ENCODE assay signal across 12 cellular contexts in genomic region chr1:173062156-173062938, GRCh38. TPM values are rescaled to one million over a fixed set of nuclear protein-coding genes. Genes with fewer than 3 reads are reported as not detected.
DNase-seq lines count a peak whose midpoint lies in the region; ATAC-seq and TF ChIP-seq lines count a peak whose summit lies in the region.
"Had no signal": no experiment of that assay in that cellular context is flagged by ENCODE, and none has a peak within 500 bp of the region (broad histone marks: within the 10 kb centered on the region; RNA-seq: fewer than 3 reads in every experiment).

No MANE protein-coding gene starts in this region.

- POLR2A ChIA-PET in PC-9 (lab: Charles Lee; ENCODE audit: unreplicated experiment) = interaction anchor here (0.6 kb wide), 2 partner anchors 317 to 653 kb away, joined by 4 to 8 read pairs; no protein-coding TSS in a partner anchor

- H3K9me3 ChIP-seq in PC-9 (ENCODE audit: insufficient read depth, low read depth) = no peaks in the 10 kb centered on the region
- H3K9me3 ChIP-seq: ascending aorta, stomach had no signal

- CTCF ChIA-PET in PC-9 (lab: Charles Lee) = interaction anchor here (0.5 to 1.0 kb wide), 3 partner anchors 19 to 236 kb away, joined by 3 to 4 read pairs (median 4); no protein-coding TSS in a partner anchor

- H3K27me3 ChIP-seq in PC-9 (ENCODE audit: insufficient read depth, low read depth) = no peaks in the 10 kb centered on the region
- H3K27me3 ChIP-seq: ascending aorta, stomach had no signal

- no peaks in the 10 kb centered on the region for H3K9me2 ChIP-seq in PC-9 (ENCODE audit: insufficient read depth)

- H3K27ac ChIP-seq in PC-9 = peak overlapping the region; percentile 32; the same call in 1 of the 2 replicates
- H3K27ac ChIP-seq: ascending aorta, SK-N-MC, stomach had no signal

- peaks cover 15% of the 10 kb centered on the region for H3F3A ChIP-seq in PC-9 (ENCODE audit: insufficient read depth, low read depth)

- intact Hi-C loops in PC-9 (cut with micrococcal nuclease; ENCODE audit: unreplicated experiment) = loop anchor here (5.0 kb wide), 4 partner anchors 70 to 315 kb away; no protein-coding TSS in a partner anchor

- H4K20me1 ChIP-seq in PC-9 (ENCODE audit: insufficient read depth) = no peaks in the 10 kb centered on the region

- peak overlapping the region; percentile 26; the same call in 1 of the 2 replicates for H3K4me2 ChIP-seq in PC-9

- no peak overlapping the region for H3K4me3 ChIP-seq in PC-9
- H3K4me3 ChIP-seq: ascending aorta, SK-N-MC, stomach had no signal

- no peak overlapping the region for H2AFZ ChIP-seq in PC-9

- DNase-seq in GM04504 (ENCODE audit: low read depth) (peak; percentile 29), PC-9 (peak; percentile 51 to 96), epidermal melanocyte (ENCODE audit: insufficient read length, low spot score) (peak; percentile 16), renal cortical epithelial cell (ENCODE audit: low read depth) (peak; percentile 95), NCI-H2171 treated with DMSO at 0.1 percent for 48 hours (lab: John Stamatoyannopoulos, UW) (no peak)
- DNase-seq: activated CD4-positive, alpha-beta memory T cell treated with anti-CD3 and anti-CD28 coated beads, Interleukin-2, amount 10 ng/mL, durations not matched to agents 7 days and 5 days; GDM1; stomach had no signal

- no peaks in the 10 kb centered on the region for H3K79me2 ChIP-seq in PC-9 (ENCODE audit: low read depth)

- no TSS peak for BruUV-seq in PC-9 (replicated peaks; lab: Mats Ljungman, UMichigan)

- ATAC-seq in HG03469 (IDR thresholded peaks at IDR 0.05; ENCODE audit: unreplicated experiment) (no peak), GM21423 (IDR thresholded peaks at IDR 0.05; ENCODE audit: unreplicated experiment) (no peak)

- no peak for TF ChIP-seq CTCF in PC-9 (conservative IDR thresholded peaks at IDR 0.05)

- H3K36me3 ChIP-seq in PC-9 (ENCODE audit: low read depth) = no peaks in the 10 kb centered on the region
- H3K36me3 ChIP-seq: ascending aorta, stomach had no signal

- H3K4me1 ChIP-seq in PC-9 (replicated peaks; ENCODE audit: insufficient read depth) = peaks cover 36% of the 10 kb centered on the region
- H3K4me1 ChIP-seq: ascending aorta had no signal

RNA-seq across cellular contexts. Expression of gene TNFSF18, which starts 11.6 kb away (rescaled TPM):
- total RNA-seq in PC-9 (2021) (0.81 TPM in 1 of 2 replicates, not detected in the other), renal cortical epithelial cell (0.10 and 2.8 TPM in 2 replicates)
- total RNA-seq: activated CD4-positive, alpha-beta memory T cell treated with anti-CD3 and anti-CD28 coated beads, Interleukin-2, amount 10 ng/mL, durations not matched to agents 7 days and 5 days; ascending aorta; stomach had no signal
